32 cellular contexts compared by ENCODE assay signal in the genomic region with DNA sequence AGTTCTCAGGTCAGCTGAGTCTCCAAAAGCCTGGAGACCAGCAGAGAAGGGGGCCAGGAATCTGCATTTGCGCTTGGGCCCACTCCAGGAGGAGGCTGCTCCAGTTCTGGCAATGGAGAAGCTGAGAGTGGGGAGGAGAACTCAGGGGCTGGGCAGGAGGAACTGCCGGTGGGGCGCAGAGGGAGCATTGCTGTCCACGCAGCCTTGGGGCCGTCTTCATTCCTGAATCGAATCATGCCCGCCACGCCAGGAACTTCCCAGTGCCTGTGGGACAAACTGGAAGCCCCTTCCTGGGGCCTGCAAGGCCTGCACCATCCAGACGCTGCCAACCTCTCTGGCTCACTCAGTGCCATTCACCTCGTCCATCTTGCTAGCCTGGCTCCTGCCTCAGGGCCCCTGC. TPM values are rescaled to one million over a fixed set of nuclear protein-coding genes. Genes with fewer than 3 reads are reported as not detected.
"Had no signal": no experiment of that assay in that cellular context is flagged by ENCODE, and none has a peak within 500 bp of the region (broad histone marks: within the 10 kb centered on the region; RNA-seq: fewer than 3 reads in every experiment).

No MANE protein-coding gene starts in this region.

- H3K4me3 Mint-ChIP-seq: activated CD4-positive, alpha-beta memory T cell treated with anti-CD3 and anti-CD28 coated beads for 36 hours; activated CD4-positive, alpha-beta T cell treated with anti-CD3 and anti-CD28 coated beads for 36 hours; activated naive CD8-positive, alpha-beta T cell; activated naive CD8-positive, alpha-beta T cell treated with anti-CD3 and anti-CD28 coated beads, Interleukin-2, amount 50 U/mL, for 24 hours; brain; T-helper 1 cell treated with Interleukin-12 subunit alpha and Interleukin-12 subunit beta and Interleukin-4 antibody, amounts not matched to agents 30 μg/mL and 1 μg/mL, for 36 hours; T-helper 2 cell treated with Interferon-gamma antibody and Interleukin-4, amounts not matched to agents 5 μg/mL and 100 μg/mL, for 36 hours had no signal

- ATAC-seq: activated CD4-positive, alpha-beta T cell treated with anti-CD3 and anti-CD28 coated beads for 36 hours; activated naive CD8-positive, alpha-beta T cell treated with anti-CD3 and anti-CD28 coated beads, Interleukin-2, amount 50 U/mL, for 24 hours; K562; PC-3 had no signal

- H3K4me2 ChIP-seq: SK-N-SH had no signal

- H3K36me3 Mint-ChIP-seq: activated CD4-positive, alpha-beta memory T cell treated with anti-CD3 and anti-CD28 coated beads for 36 hours; activated naive CD8-positive, alpha-beta T cell; brain had no signal

- H3K27ac Mint-ChIP-seq: activated CD4-positive, alpha-beta memory T cell treated with anti-CD3 and anti-CD28 coated beads for 36 hours; activated CD4-positive, alpha-beta T cell treated with anti-CD3 and anti-CD28 coated beads for 36 hours; activated naive CD8-positive, alpha-beta T cell; activated naive CD8-positive, alpha-beta T cell treated with anti-CD3 and anti-CD28 coated beads, Interleukin-2, amount 50 U/mL, for 24 hours; brain; T-helper 1 cell treated with Interleukin-12 subunit alpha and Interleukin-12 subunit beta and Interleukin-4 antibody, amounts not matched to agents 30 μg/mL and 1 μg/mL, for 36 hours; T-helper 2 cell treated with Interferon-gamma antibody and Interleukin-4, amounts not matched to agents 5 μg/mL and 100 μg/mL, for 36 hours had no signal

- H3K4me1 Mint-ChIP-seq: activated naive CD8-positive, alpha-beta T cell treated with anti-CD3 and anti-CD28 coated beads, Interleukin-2, amount 50 U/mL, for 24 hours had no signal

- H3K9ac ChIP-seq: SK-N-SH had no signal

- H3K4me3 ChIP-seq: K562, Peyer's patch, SJSA1 had no signal

- H3K27ac ChIP-seq: Peyer's patch, SJSA1 had no signal

- H3K9me2 ChIP-seq: SK-N-SH had no signal

- H3K36me3 ChIP-seq: Peyer's patch, SJSA1 had no signal

- H3K4me1 ChIP-seq: SJSA1 had no signal

- H3K9me3 Mint-ChIP-seq: activated CD4-positive, alpha-beta memory T cell treated with anti-CD3 and anti-CD28 coated beads for 36 hours; activated naive CD8-positive, alpha-beta T cell treated with anti-CD3 and anti-CD28 coated beads, Interleukin-2, amount 50 U/mL, for 24 hours; brain; T-helper 1 cell treated with Interleukin-12 subunit alpha and Interleukin-12 subunit beta and Interleukin-4 antibody, amounts not matched to agents 30 μg/mL and 1 μg/mL, for 36 hours; T-helper 2 cell treated with Interferon-gamma antibody and Interleukin-4, amounts not matched to agents 5 μg/mL and 100 μg/mL, for 36 hours had no signal

- H3K9me3 ChIP-seq: Peyer's patch, SJSA1, SK-N-SH had no signal

- H3K27me3 Mint-ChIP-seq: activated CD4-positive, alpha-beta memory T cell treated with anti-CD3 and anti-CD28 coated beads for 36 hours; activated CD4-positive, alpha-beta T cell treated with anti-CD3 and anti-CD28 coated beads for 36 hours; activated naive CD8-positive, alpha-beta T cell had no signal

- DNase-seq: activated CD4-positive, alpha-beta memory T cell treated with anti-CD3 and anti-CD28 coated beads for 36 hours; activated CD4-positive, alpha-beta T cell treated with anti-CD3 and anti-CD28 coated beads for 36 hours; activated CD4-positive, alpha-beta T cell treated with anti-CD3 and anti-CD28 coated beads, Interleukin-2, amount 50 U/mL, for 1 hour; activated CD8-positive, alpha-beta memory T cell treated with anti-CD3 and anti-CD28 coated beads, Interleukin-2, amount 50 U/mL, for 4 hours; activated gamma-delta T cell; activated naive CD4-positive, alpha-beta T cell treated with Interleukin-2 at 50 U/mL for 16 hours; activated naive CD8-positive, alpha-beta T cell treated with anti-CD3 and anti-CD28 coated beads, Interleukin-2, amount 50 U/mL, for 24 hours; activated T-cell treated with anti-CD3 and anti-CD28 coated beads, Interleukin-2, amount 50 U/mL, for 48 hours; anterior cingulate cortex; NCI-H1092 treated with DMSO at 0.1 percent for 48 hours; NCI-H1417; NCI-H146; NCI-H187; NCI-H2029 treated with DMSO at 0.1 percent for 48 hours; NCI-H2107; NCI-H2171; NCI-H510A; NCI-H526; NCI-H748 treated with DMSO at 0.1 percent for 48 hours; NK-92 treated with Interleukin-12 subunit alpha and Interleukin-12 subunit beta, amount 100 ng/mL, for 24 hours; PC-3; Peyer's patch; RPMI8226; SHP77 treated with DMSO at 0.1 percent for 48 hours; SK-N-SH had no signal

- H3K27me3 ChIP-seq: Peyer's patch, SJSA1 had no signal

RNA-seq across cellular contexts. Expression of a gene that starts 16.9 kb away (rescaled TPM):
- total RNA-seq: K562, M059J, PC-3, SJSA1 had no signal
- polyA plus RNA-seq: K562 had no signal
